ENCODE assay signal across 1 cellular context in the genomic region with DNA sequence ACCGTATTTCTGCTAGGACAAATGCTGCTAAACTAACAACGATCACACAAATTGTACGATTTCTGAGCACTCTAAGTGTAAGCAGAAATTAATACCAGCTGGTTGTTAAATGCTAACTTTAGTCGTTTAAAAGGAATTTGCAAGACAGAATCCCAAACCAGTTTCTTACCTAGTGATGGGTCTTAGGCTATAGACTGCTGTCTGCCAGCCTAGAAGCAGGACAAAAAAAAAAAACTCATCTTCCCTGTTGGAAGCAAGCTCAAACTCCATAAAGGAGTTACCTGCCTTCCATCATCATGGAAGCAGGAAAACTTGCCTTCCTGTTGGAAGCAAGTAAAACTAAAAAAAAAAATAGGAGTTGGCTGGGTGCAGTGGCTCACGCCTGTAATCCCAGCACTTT.
A peak's percentile ranks its signal among the peaks of the same experiment; 100 is the strongest.
TF ChIP-seq lines count a peak whose summit lies in the region.

No MANE protein-coding gene starts in this region.

TF ChIP-seq in H1, 55 proteins besides CTCF, POLR2A, EP300 and RAD21:
- TF ChIP-seq, protein P1, sequence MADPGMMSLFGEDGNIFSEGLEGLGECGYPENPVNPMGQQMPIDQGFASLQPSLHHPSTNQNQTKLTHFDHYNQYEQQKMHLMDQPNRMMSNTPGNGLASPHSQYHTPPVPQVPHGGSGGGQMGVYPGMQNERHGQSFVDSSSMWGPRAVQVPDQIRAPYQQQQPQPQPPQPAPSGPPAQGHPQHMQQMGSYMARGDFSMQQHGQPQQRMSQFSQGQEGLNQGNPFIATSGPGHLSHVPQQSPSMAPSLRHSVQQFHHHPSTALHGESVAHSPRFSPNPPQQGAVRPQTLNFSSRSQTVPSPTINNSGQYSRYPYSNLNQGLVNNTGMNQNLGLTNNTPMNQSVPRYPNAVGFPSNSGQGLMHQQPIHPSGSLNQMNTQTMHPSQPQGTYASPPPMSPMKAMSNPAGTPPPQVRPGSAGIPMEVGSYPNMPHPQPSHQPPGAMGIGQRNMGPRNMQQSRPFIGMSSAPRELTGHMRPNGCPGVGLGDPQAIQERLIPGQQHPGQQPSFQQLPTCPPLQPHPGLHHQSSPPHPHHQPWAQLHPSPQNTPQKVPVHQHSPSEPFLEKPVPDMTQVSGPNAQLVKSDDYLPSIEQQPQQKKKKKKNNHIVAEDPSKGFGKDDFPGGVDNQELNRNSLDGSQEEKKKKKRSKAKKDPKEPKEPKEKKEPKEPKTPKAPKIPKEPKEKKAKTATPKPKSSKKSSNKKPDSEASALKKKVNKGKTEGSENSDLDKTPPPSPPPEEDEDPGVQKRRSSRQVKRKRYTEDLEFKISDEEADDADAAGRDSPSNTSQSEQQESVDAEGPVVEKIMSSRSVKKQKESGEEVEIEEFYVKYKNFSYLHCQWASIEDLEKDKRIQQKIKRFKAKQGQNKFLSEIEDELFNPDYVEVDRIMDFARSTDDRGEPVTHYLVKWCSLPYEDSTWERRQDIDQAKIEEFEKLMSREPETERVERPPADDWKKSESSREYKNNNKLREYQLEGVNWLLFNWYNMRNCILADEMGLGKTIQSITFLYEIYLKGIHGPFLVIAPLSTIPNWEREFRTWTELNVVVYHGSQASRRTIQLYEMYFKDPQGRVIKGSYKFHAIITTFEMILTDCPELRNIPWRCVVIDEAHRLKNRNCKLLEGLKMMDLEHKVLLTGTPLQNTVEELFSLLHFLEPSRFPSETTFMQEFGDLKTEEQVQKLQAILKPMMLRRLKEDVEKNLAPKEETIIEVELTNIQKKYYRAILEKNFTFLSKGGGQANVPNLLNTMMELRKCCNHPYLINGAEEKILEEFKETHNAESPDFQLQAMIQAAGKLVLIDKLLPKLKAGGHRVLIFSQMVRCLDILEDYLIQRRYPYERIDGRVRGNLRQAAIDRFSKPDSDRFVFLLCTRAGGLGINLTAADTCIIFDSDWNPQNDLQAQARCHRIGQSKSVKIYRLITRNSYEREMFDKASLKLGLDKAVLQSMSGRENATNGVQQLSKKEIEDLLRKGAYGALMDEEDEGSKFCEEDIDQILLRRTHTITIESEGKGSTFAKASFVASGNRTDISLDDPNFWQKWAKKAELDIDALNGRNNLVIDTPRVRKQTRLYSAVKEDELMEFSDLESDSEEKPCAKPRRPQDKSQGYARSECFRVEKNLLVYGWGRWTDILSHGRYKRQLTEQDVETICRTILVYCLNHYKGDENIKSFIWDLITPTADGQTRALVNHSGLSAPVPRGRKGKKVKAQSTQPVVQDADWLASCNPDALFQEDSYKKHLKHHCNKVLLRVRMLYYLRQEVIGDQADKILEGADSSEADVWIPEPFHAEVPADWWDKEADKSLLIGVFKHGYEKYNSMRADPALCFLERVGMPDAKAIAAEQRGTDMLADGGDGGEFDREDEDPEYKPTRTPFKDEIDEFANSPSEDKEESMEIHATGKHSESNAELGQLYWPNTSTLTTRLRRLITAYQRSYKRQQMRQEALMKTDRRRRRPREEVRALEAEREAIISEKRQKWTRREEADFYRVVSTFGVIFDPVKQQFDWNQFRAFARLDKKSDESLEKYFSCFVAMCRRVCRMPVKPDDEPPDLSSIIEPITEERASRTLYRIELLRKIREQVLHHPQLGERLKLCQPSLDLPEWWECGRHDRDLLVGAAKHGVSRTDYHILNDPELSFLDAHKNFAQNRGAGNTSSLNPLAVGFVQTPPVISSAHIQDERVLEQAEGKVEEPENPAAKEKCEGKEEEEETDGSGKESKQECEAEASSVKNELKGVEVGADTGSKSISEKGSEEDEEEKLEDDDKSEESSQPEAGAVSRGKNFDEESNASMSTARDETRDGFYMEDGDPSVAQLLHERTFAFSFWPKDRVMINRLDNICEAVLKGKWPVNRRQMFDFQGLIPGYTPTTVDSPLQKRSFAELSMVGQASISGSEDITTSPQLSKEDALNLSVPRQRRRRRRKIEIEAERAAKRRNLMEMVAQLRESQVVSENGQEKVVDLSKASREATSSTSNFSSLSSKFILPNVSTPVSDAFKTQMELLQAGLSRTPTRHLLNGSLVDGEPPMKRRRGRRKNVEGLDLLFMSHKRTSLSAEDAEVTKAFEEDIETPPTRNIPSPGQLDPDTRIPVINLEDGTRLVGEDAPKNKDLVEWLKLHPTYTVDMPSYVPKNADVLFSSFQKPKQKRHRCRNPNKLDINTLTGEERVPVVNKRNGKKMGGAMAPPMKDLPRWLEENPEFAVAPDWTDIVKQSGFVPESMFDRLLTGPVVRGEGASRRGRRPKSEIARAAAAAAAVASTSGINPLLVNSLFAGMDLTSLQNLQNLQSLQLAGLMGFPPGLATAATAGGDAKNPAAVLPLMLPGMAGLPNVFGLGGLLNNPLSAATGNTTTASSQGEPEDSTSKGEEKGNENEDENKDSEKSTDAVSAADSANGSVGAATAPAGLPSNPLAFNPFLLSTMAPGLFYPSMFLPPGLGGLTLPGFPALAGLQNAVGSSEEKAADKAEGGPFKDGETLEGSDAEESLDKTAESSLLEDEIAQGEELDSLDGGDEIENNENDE (IDR thresholded peaks at IDR 0.05; ENCODE audit: insufficient replicate concordance, low read length): peak; percentile 67
TF ChIP-seq in H1: peak in this region for 1; not testable (repeated sequence) for 54.
